9 cellular contexts compared by ENCODE assay signal in genomic region chr15:41115652-41116115, GRCh38. TPM values are rescaled to one million over a fixed set of nuclear protein-coding genes. Genes with fewer than 3 reads are reported as not detected.
DNase-seq lines count a peak whose midpoint lies in the region; ATAC-seq, FAIRE-seq and TF ChIP-seq lines count a peak whose summit lies in the region.
"Had no signal": no experiment of that assay in that cellular context is flagged by ENCODE, and none has a peak within 500 bp of the region (broad histone marks: within the 10 kb centered on the region; RNA-seq: fewer than 3 reads in every experiment).

No MANE protein-coding gene starts in this region.

- ATAC-seq in HG03439 (IDR thresholded peaks at IDR 0.05; ENCODE audit: unreplicated experiment), result peak; percentile 46

- no peak for TF ChIP-seq CTCF in BJ (IDR thresholded peaks at IDR 0.05; ENCODE audit: insufficient read depth, low read depth, low read length)
- TF ChIP-seq CTCF in cardiac muscle cell (IDR thresholded peaks at IDR 0.05; ENCODE audit: low read depth, low read length), result no peak

- peak overlapping the region; percentile 100 for H3K27ac ChIP-seq in cardiac muscle cell

- H3K36me3 ChIP-seq in BJ (ENCODE audit: control insufficient read depth, insufficient read depth, low read length) (no peaks in the 10 kb centered on the region), cardiac muscle cell (no peaks in the 10 kb centered on the region)

- in situ Hi-C loops in SK-MEL-5 (cut with HindIII; ENCODE audit: low pct_unique_long_range_greater_than_20kb, low sequenced_read_pairs), result no loop called here

- peaks cover 6% of the 10 kb centered on the region for H3K4me1 ChIP-seq in cardiac muscle cell (ENCODE audit: low read depth)

- CTCF ChIA-PET in BJ (lab: Yijun Ruan, JAX), result interaction anchor here (1.1 to 3.4 kb wide), 3 partner anchors 69 to 221 kb away, joined by 3 to 11 read pairs (median 8); no protein-coding TSS in a partner anchor

- peak overlapping the region; percentile 94 for H3K4me3 ChIP-seq in BJ (ENCODE audit: low read depth, low read length)
- H3K4me3 ChIP-seq in cardiac muscle cell, result peak overlapping the region; percentile 81

- DNase-seq in BJ (ENCODE audit: low read depth), result no peak
- DNase-seq in GM19239 (ENCODE audit: insufficient read length, low spot score), result peak; percentile 50
- DNase-seq in SK-MEL-5 (ENCODE audit: low read depth, low spot score), result peak; percentile 52
- peak; percentile 85 for DNase-seq in activated naive CD4-positive, alpha-beta T cell treated with anti-CD3 and anti-CD28 coated beads, Interleukin-2, amount 50 U/mL, for 16 hours
- peak; percentile 69 to 76 for DNase-seq in cardiac muscle cell (ENCODE audit: low read depth in 1 of 2, low spot score in 1 of 2)
- DNase-seq in posterior cingulate gyrus, result peak; percentile 31 to 89 (median 38)
- DNase-seq in ureter (ENCODE audit: low spot score), result peak; percentile 66

- H3K27me3 ChIP-seq in BJ (ENCODE audit: control insufficient read depth, insufficient read depth, low read length) (no peaks in the 10 kb centered on the region), cardiac muscle cell (no peaks in the 10 kb centered on the region)

- POLR2A ChIA-PET in BJ (lab: Charles Lee), result interaction anchor here (0.6 to 0.7 kb wide), 3 partner anchors 11 to 67 kb away, joined by 3 to 15 read pairs (median 9); no protein-coding TSS in a partner anchor

- intact Hi-C loops in posterior cingulate gyrus (cut with DNase I), result loop anchor here (2.0 to 10.0 kb wide), 3 partner anchors 115 to 551 kb away; partner anchors contain the start of genes CCDC32, CHP1, EXD1 and RPUSD2

- no peaks in the 10 kb centered on the region for H3K9me3 ChIP-seq in cardiac muscle cell (ENCODE audit: low read depth)

- FAIRE-seq in GM19239 (lab: Jason Lieb, UNC), result no peak
- FAIRE-seq: colon had no signal

RNA-seq across cellular contexts. Expression of gene INO80, which starts 0.4 kb away (rescaled TPM):
- polyA plus RNA-seq in BJ (2011; rRNA removed), result 4.3 and 5.2 TPM in 2 replicates
- polyA minus RNA-seq in BJ (2011; rRNA and poly(A)+ RNA removed), result 10.8 and 14.8 TPM in 2 replicates
- 14.8 and 15.7 TPM in 2 replicates for total RNA-seq in SK-MEL-5 (2014; rRNA removed; shearing (Covaris generic))
- 14.6 and 22.7 TPM in 2 replicates for polyA plus RNA-seq in SK-MEL-5 (2015; cell fraction: cytosol; rRNA removed)
- 8.7 and 21.0 TPM in 2 replicates for polyA plus RNA-seq in SK-MEL-5 (2015; cell fraction: nucleus; rRNA removed)
- total RNA-seq in cardiac muscle cell, result 14.0 and 18.5 TPM in 2 replicates
- polyA plus RNA-seq in cardiac muscle cell, result 6.0 and 6.5 TPM in 2 replicates
- total RNA-seq in ureter, result 38.6 TPM
